ENCODE assay signal across 8 cellular contexts in genomic region chr10:99659031-99659867, GRCh38. TPM values are rescaled to one million over a fixed set of nuclear protein-coding genes. Genes with fewer than 3 reads are reported as not detected.
DNase-seq lines count a peak whose midpoint lies in the region; ATAC-seq, FAIRE-seq and TF ChIP-seq lines count a peak whose summit lies in the region.

ENTPD7 (plus strand) TSS chr10:99659509; CDS start chr10:99659957, 448 bp downstream.

- no TSS peak for BruUV-seq in Caco-2 (replicated peaks; lab: Mats Ljungman, UMichigan)

- H3K9me3 ChIP-seq in Caco-2: no peaks in the 10 kb centered on the region

- peak; percentile 100 for ATAC-seq in GM21381 (IDR thresholded peaks at IDR 0.05; ENCODE audit: unreplicated experiment)

- H3K4me1 Mint-ChIP-seq in Caco-2 (ENCODE audit: low read depth, unreplicated experiment): peaks cover 24% of the 10 kb centered on the region

- in situ Hi-C loops in endometrial microvascular endothelial cells (cut with HindIII; ENCODE audit: inconsistent ontology term, low pct_unique_long_range_greater_than_20kb, low sequenced_read_pairs): no loop called here

- H3K27me3 ChIP-seq in Caco-2 (replicated peaks; ENCODE audit: control insufficient read depth, insufficient read depth, low read length): no peaks in the 10 kb centered on the region

- peak; percentile 21 to 38 for TF ChIP-seq CTCF in Caco-2 (IDR thresholded peaks at IDR 0.05; ENCODE audit: insufficient read depth in 1 of 2, low read depth in 1 of 2, low read length in 1 of 2, severe bottlenecking in 1 of 2, unreplicated experiment in 1 of 2)

- intact Hi-C loops in Caco-2 (cut with micrococcal nuclease; ENCODE audit: unreplicated experiment): loop anchor here (1.0 to 2.0 kb wide), 2 partner anchors 29 to 38 kb away; partner anchors contain the start of gene SLC25A28

- H3K4me3 ChIP-seq in Caco-2 (ENCODE audit: low read depth, low read length): peak within 1 kb of the TSS; percentile 94

- peak; percentile 94 for FAIRE-seq in HTR-8/SVneo (lab: Jason Lieb, UNC)

- CTCF ChIA-PET in Caco-2 (lab: Charles Lee): interaction anchor here (0.5 to 1.9 kb wide), 11 partner anchors 12 to 229 kb away, joined by 3 to 12 read pairs (median 5); partner anchors contain the start of genes COX15, CUTC, GOT1 and SLC25A28

- POLR2A ChIA-PET in Caco-2 (lab: Charles Lee): interaction anchor here (0.5 to 1.8 kb wide), 12 partner anchors 8 to 857 kb away, joined by 3 to 27 read pairs (median 5); partner anchors contain the start of genes COX15, CUTC, GOT1 and SLC25A28

- H3K36me3 Mint-ChIP-seq in Caco-2 (ENCODE audit: insufficient read depth, unreplicated experiment): peaks cover 18% of the 10 kb centered on the region

- peak within 1 kb of the TSS; percentile 69 for H3K27ac Mint-ChIP-seq in Caco-2 (ENCODE audit: unreplicated experiment)

- H3K9me3 Mint-ChIP-seq in Caco-2 (ENCODE audit: unreplicated experiment): no peaks in the 10 kb centered on the region

- H3K27me3 Mint-ChIP-seq in Caco-2 (ENCODE audit: insufficient read depth, unreplicated experiment): no peaks in the 10 kb centered on the region

- peak within 1 kb of the TSS; percentile 79 for H3K4me3 Mint-ChIP-seq in Caco-2 (ENCODE audit: unreplicated experiment)

- DNase-seq in Caco-2 (peak; percentile 97 to 98), HTR-8/SVneo (ENCODE audit: insufficient read length, low spot score) (peak; percentile 95), NOMO-1 treated with dmso at 0.1 percent for 144 hours (lab: John Stamatoyannopoulos, UW; ENCODE audit: unreplicated experiment) (peak; percentile 94), mesenteric fat pad (ENCODE audit: low spot score) (peak; percentile 97)
- DNase-seq in activated CD8-positive, alpha-beta memory T cell treated with anti-CD3 and anti-CD28 coated beads, Interleukin-2, amount 50 U/mL, for 1 hour (ENCODE audit: extremely low read depth): peak; percentile 63
- DNase-seq in stimulated activated CD8-positive, alpha-beta memory T cell treated with anti-CD3 and anti-CD28 coated beads, Interleukin-15, amount 100 ng/mL, for 1 hour (ENCODE audit: low read depth): peak; percentile 64

- H3K4me1 ChIP-seq in Caco-2: peaks cover 19% of the 10 kb centered on the region

- no peaks in the 10 kb centered on the region for H3K36me3 ChIP-seq in Caco-2 (ENCODE audit: control insufficient read depth, insufficient read depth, low read length)

RNA-seq across cellular contexts. Expression of gene ENTPD7, which starts in this region (rescaled TPM):
- total RNA-seq in Caco-2 (2022): 35.5 and 36.0 TPM in 2 replicates
- 18.8 TPM for total RNA-seq in endometrial microvascular endothelial cells (ENCODE audit: inconsistent ontology term)
- total RNA-seq in mesenteric fat pad: 9.2 TPM

Comparison
In these comparisons a context has a peak if more than half of its experiments do, and no peak if none do; other contexts are left out.
1. Peak in every context shown above with its lines: DNase-seq, ATAC-seq and H3K4me3 ChIP-seq.